19 cellular contexts compared by ENCODE assay signal in the genomic region with DNA sequence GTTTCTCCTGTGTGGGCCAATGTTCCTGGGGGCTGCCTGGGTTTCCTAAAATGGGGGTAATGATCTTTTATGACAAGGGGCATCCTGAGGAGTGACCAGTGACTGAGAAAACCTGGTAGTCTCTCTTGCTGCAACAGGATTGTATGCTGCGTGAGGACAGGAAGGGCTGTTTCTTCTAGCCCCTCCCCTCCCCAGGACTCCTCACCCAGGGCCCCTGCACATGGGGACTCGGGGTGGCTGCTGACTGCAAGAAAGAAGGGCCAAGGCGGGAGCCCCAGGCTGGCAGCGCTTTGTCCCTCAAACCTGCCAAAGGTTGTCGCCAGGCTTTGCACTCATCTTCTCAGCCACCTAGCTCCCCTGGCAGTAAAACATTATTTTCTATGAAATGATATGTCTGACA.
DNase-seq lines count a peak whose midpoint lies in the region; ATAC-seq and TF ChIP-seq lines count a peak whose summit lies in the region.
"Had no signal": no experiment of that assay in that cellular context is flagged by ENCODE, and none has a peak within 500 bp of the region (broad histone marks: within the 10 kb centered on the region; RNA-seq: fewer than 3 reads in every experiment).

No MANE protein-coding gene starts in this region.

- DNase-seq in natural killer cell treated with Interleukin-12 subunit alpha and Interleukin-12 subunit beta and Interleukin-15 and Interleukin-18, amount 100 ng/mL, for 72 hours (ENCODE audit: low spot score): peak; percentile 39
- DNase-seq in natural killer cell (no peak), endodermal cell (peak; percentile 20), osteocyte (ENCODE audit: extremely low spot score, unreplicated experiment) (peak; percentile 56), NCI-H2107 (lab: John Stamatoyannopoulos, UW) (no peak), DMS79 treated with DMSO at 0.1 percent for 48 hours (lab: John Stamatoyannopoulos, UW) (no peak)
- DNase-seq: 8988T; ACHN; AML-193; BE2C; C1 segment of cervical spinal cord; Calu3; CD4-positive, alpha-beta memory T cell; COR-L47; DND-41; GM23248; H7; HCEC 1CT had no signal

- H3K9me3 Mint-ChIP-seq in natural killer cell treated with Interleukin-12 subunit alpha and Interleukin-12 subunit beta and Interleukin-15 and Interleukin-18, amount 100 ng/mL, for 72 hours: no peaks in the 10 kb centered on the region
- H3K9me3 Mint-ChIP-seq in natural killer cell (no peaks in the 10 kb centered on the region), endodermal cell (no peaks in the 10 kb centered on the region), osteocyte (ENCODE audit: unreplicated experiment) (no peaks in the 10 kb centered on the region)
- H3K9me3 Mint-ChIP-seq: CD4-positive, alpha-beta memory T cell had no signal

- intact Hi-C loops in natural killer cell (cut with micrococcal nuclease): no loop called here

- no peak overlapping the region for H3K27ac ChIP-seq in endodermal cell (ENCODE audit: low read depth, low read length)
- H3K27ac ChIP-seq: GM23248 had no signal

- no peaks in the 10 kb centered on the region for H3K36me3 Mint-ChIP-seq in natural killer cell treated with Interleukin-12 subunit alpha and Interleukin-12 subunit beta and Interleukin-15 and Interleukin-18, amount 100 ng/mL, for 72 hours
- H3K36me3 Mint-ChIP-seq in natural killer cell: no peaks in the 10 kb centered on the region
- no peaks in the 10 kb centered on the region for H3K36me3 Mint-ChIP-seq in endodermal cell (ENCODE audit: low read depth)
- H3K36me3 Mint-ChIP-seq in osteocyte (ENCODE audit: unreplicated experiment): no peaks in the 10 kb centered on the region
- H3K36me3 Mint-ChIP-seq: CD4-positive, alpha-beta memory T cell had no signal

- no peaks in the 10 kb centered on the region for H3K27me3 ChIP-seq in endodermal cell (ENCODE audit: control insufficient read depth, insufficient read depth, low read length, poor library complexity, severe bottlenecking)
- H3K27me3 ChIP-seq: BE2C had no signal

- H3K4me1 ChIP-seq in endodermal cell (ENCODE audit: control insufficient read depth, insufficient read depth, low read length): no peaks in the 10 kb centered on the region
- H3K4me1 ChIP-seq: BE2C had no signal

- no peak for ATAC-seq in natural killer cell treated with Interleukin-12 subunit alpha and Interleukin-12 subunit beta and Interleukin-15 and Interleukin-18, amount 100 ng/mL, for 72 hours
- ATAC-seq in natural killer cell: no peak
- ATAC-seq: A549 had no signal

- no peak for TF ChIP-seq CTCF in natural killer cell (IDR thresholded peaks at IDR 0.05)
- TF ChIP-seq CTCF in endodermal cell (conservative IDR thresholded peaks at IDR 0.05): no peak
- TF ChIP-seq CTCF in osteocyte (IDR thresholded peaks at IDR 0.05): no peak

- H3K27ac Mint-ChIP-seq in natural killer cell treated with Interleukin-12 subunit alpha and Interleukin-12 subunit beta and Interleukin-15 and Interleukin-18, amount 100 ng/mL, for 72 hours: no peak overlapping the region
- H3K27ac Mint-ChIP-seq in natural killer cell (no peak overlapping the region), endodermal cell (no peak overlapping the region), osteocyte (ENCODE audit: unreplicated experiment) (no peak overlapping the region)

- no peaks in the 10 kb centered on the region for H3K36me3 ChIP-seq in endodermal cell (ENCODE audit: control insufficient read depth, insufficient read depth, low read length)
- H3K36me3 ChIP-seq: BE2C had no signal

- 93 to 100% methylated on average over 1 to 5 of the region's 5 CpGs for WGBS in endodermal cell (ENCODE audit: insufficient coverage in 1 of 2, insufficient read length in 1 of 2), 2 experiments

- H3K9ac ChIP-seq in endodermal cell (ENCODE audit: extremely low read depth, low read length, poor library complexity, severe bottlenecking): no peak overlapping the region
- H3K9ac ChIP-seq: GM23248 had no signal

- H3K4me3 ChIP-seq in endodermal cell (ENCODE audit: low read length): no peak overlapping the region
- H3K4me3 ChIP-seq: A549, GM23248 had no signal

- no peaks in the 10 kb centered on the region for H3K4me1 Mint-ChIP-seq in natural killer cell treated with Interleukin-12 subunit alpha and Interleukin-12 subunit beta and Interleukin-15 and Interleukin-18, amount 100 ng/mL, for 72 hours (ENCODE audit: low read depth in 2 of 2)
- no peaks in the 10 kb centered on the region for H3K4me1 Mint-ChIP-seq in natural killer cell
- H3K4me1 Mint-ChIP-seq in endodermal cell: peaks cover 1% of the 10 kb centered on the region
- peaks cover 18% of the 10 kb centered on the region for H3K4me1 Mint-ChIP-seq in osteocyte (ENCODE audit: unreplicated experiment)
- H3K4me1 Mint-ChIP-seq: CD4-positive, alpha-beta memory T cell had no signal

- H3K27me3 Mint-ChIP-seq in natural killer cell treated with Interleukin-12 subunit alpha and Interleukin-12 subunit beta and Interleukin-15 and Interleukin-18, amount 100 ng/mL, for 72 hours: no peaks in the 10 kb centered on the region
- H3K27me3 Mint-ChIP-seq in natural killer cell (ENCODE audit: low read depth in 2 of 2) (no peaks in the 10 kb centered on the region), endodermal cell (ENCODE audit: insufficient read depth) (no peaks in the 10 kb centered on the region), osteocyte (ENCODE audit: unreplicated experiment) (no peaks in the 10 kb centered on the region)

- no peaks in the 10 kb centered on the region for H3K9me3 ChIP-seq in endodermal cell (ENCODE audit: control insufficient read depth, low read length)
- H3K9me3 ChIP-seq: A549, BE2C had no signal

- no peak overlapping the region for H3K4me3 Mint-ChIP-seq in natural killer cell treated with Interleukin-12 subunit alpha and Interleukin-12 subunit beta and Interleukin-15 and Interleukin-18, amount 100 ng/mL, for 72 hours
- H3K4me3 Mint-ChIP-seq in natural killer cell (no peak overlapping the region), endodermal cell (no peak overlapping the region), osteocyte (ENCODE audit: unreplicated experiment) (no peak overlapping the region)
- H3K4me3 Mint-ChIP-seq: CD4-positive, alpha-beta memory T cell had no signal

Comparison
In these comparisons a context has a peak if more than half of its experiments do, and no peak if none do; other contexts are left out.
1. DNase-seq: peak in natural killer cell treated with Interleukin-12 subunit alpha and Interleukin-12 subunit beta and Interleukin-15 and Interleukin-18, amount 100 ng/mL, for 72 hours (single experiment), endodermal cell (single experiment) and osteocyte (single experiment); none in natural killer cell (single experiment), NCI-H2107 (single experiment) and DMS79 treated with DMSO at 0.1 percent for 48 hours (single experiment).